In the genomic region with DNA sequence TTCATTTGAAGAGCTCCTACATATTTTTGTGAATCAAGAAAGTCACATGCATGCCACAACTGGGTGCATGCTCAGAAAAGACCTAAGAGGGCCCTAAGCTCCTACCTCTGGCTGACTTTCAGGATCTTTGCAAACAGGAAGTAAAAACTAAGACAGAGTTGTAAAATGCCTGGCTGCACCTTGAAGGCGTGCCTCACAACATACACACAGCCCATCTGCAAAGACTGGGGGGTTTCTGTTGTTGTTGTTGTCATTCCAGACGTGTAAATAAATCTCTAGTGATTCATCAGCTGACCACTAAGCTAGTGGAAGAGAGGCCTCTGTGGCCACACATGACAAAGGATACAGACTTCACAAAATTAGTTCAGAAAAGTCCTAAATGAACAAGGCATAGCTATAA, we compare ENCODE assay signal across 8 cellular contexts. TPM values are rescaled to one million over a fixed set of nuclear protein-coding genes. Genes with fewer than 3 reads are reported as not detected.
DNase-seq lines count a peak whose midpoint lies in the region; ATAC-seq and TF ChIP-seq lines count a peak whose summit lies in the region.

No MANE protein-coding gene starts in this region.

- peaks cover 70% of the 10 kb centered on the region for H4K20me1 ChIP-seq in smooth muscle cell (ENCODE audit: low read depth)

- no peak overlapping the region for H3K4me3 Mint-ChIP-seq in activated CD4-positive, alpha-beta T cell treated with anti-CD3 and anti-CD28 coated beads for 36 hours
- H3K4me3 Mint-ChIP-seq in WTC11, result no peak overlapping the region

- H3K36me3 Mint-ChIP-seq in activated CD4-positive, alpha-beta T cell treated with anti-CD3 and anti-CD28 coated beads for 36 hours (ENCODE audit: low read depth), result peaks cover 15% of the 10 kb centered on the region
- H3K36me3 Mint-ChIP-seq in WTC11, result no peaks in the 10 kb centered on the region

- no peaks in the 10 kb centered on the region for H3K27me3 Mint-ChIP-seq in activated CD4-positive, alpha-beta T cell treated with anti-CD3 and anti-CD28 coated beads for 36 hours
- no peaks in the 10 kb centered on the region for H3K27me3 Mint-ChIP-seq in WTC11 (ENCODE audit: low read depth)

- POLR2A ChIA-PET in activated CD4-positive, alpha-beta T cell treated with anti-CD3 and anti-CD28 coated beads for 36 hours (lab: Charles Lee), result interaction anchor here (0.5 kb wide), 1 partner anchor 17 kb away, joined by 4 read pairs; no protein-coding TSS in a partner anchor
- POLR2A ChIA-PET in WTC11 (lab: Charles Lee), result no interaction called here

- no peaks in the 10 kb centered on the region for H3K36me3 ChIP-seq in smooth muscle cell (ENCODE audit: low read depth)

- H3K4me1 ChIP-seq in smooth muscle cell (ENCODE audit: low read depth), result peaks cover 12% of the 10 kb centered on the region

- H3K9ac ChIP-seq in smooth muscle cell (ENCODE audit: low read depth), result no peak overlapping the region

- no peak for TF ChIP-seq POLR2A in erythroblast (IDR thresholded peaks at IDR 0.05; ENCODE audit: low read length)

- no peak overlapping the region for H3K4me3 ChIP-seq in smooth muscle cell

- peaks cover 5% of the 10 kb centered on the region for H3F3A ChIP-seq in smooth muscle cell (ENCODE audit: low read depth)

- 34% methylated on average over 2 of the region's 2 CpGs for WGBS in smooth muscle cell (ENCODE audit: low lambda C conversion rate)

- peak overlapping the region; percentile 54 for H3K27ac ChIP-seq in smooth muscle cell (ENCODE audit: low read depth)

- H3K9me3 ChIP-seq in smooth muscle cell (replicated peaks; ENCODE audit: low read depth), result no peaks in the 10 kb centered on the region

- DNase-seq in activated CD4-positive, alpha-beta T cell treated with anti-CD3 and anti-CD28 coated beads for 36 hours, result no peak
- no peak for DNase-seq in activated CD4-positive, alpha-beta T cell treated with anti-CD3 and anti-CD28 coated beads for 4 hours
- DNase-seq in WTC11 (ENCODE audit: low spot score) (no peak), smooth muscle cell (lab: John Stamatoyannopoulos, UW; ENCODE audit: unreplicated experiment) (no peak), NCI-H2107 treated with DMSO at 0.1 percent for 48 hours (lab: John Stamatoyannopoulos, UW; ENCODE audit: unreplicated experiment) (no peak), SHP77 treated with DMSO at 0.1 percent for 48 hours (lab: John Stamatoyannopoulos, UW) (no peak), erythroblast (lab: John Stamatoyannopoulos, UW) (no peak)

- TF ChIP-seq CTCF in WTC11 (IDR thresholded peaks at IDR 0.05) (no peak), smooth muscle cell (IDR thresholded peaks at IDR 0.05; ENCODE audit: borderline replicate concordance, insufficient read depth, poor library complexity, severe bottlenecking) (no peak)

- H3K27me3 ChIP-seq in smooth muscle cell (ENCODE audit: low read depth), result no peaks in the 10 kb centered on the region

- intact Hi-C loops in activated CD4-positive, alpha-beta T cell treated with anti-CD3 and anti-CD28 coated beads for 36 hours (cut with DNase I, micrococcal nuclease), result no loop called here

- H3K4me1 Mint-ChIP-seq in activated CD4-positive, alpha-beta T cell treated with anti-CD3 and anti-CD28 coated beads for 36 hours, result peaks cover 58% of the 10 kb centered on the region
- peaks cover 51% of the 10 kb centered on the region for H3K4me1 Mint-ChIP-seq in WTC11

- no peak overlapping the region for H2AFZ ChIP-seq in smooth muscle cell (ENCODE audit: low read depth)

- H3K27ac Mint-ChIP-seq in activated CD4-positive, alpha-beta T cell treated with anti-CD3 and anti-CD28 coated beads for 36 hours, result no peak overlapping the region
- H3K27ac Mint-ChIP-seq in WTC11, result peak overlapping the region; percentile 91

- CTCF ChIA-PET in activated CD4-positive, alpha-beta T cell treated with anti-CD3 and anti-CD28 coated beads for 36 hours (lab: Charles Lee), result interaction anchor here (0.6 to 1.8 kb wide), 4 partner anchors 12 to 278 kb away, joined by 3 to 8 read pairs (median 3); no protein-coding TSS in a partner anchor
- CTCF ChIA-PET in WTC11 (lab: Charles Lee), result interaction anchor here (0.6 to 2.2 kb wide), 3 partner anchors 26 to 75 kb away, joined by 4 to 5 read pairs (median 5); no protein-coding TSS in a partner anchor

- H3K79me2 ChIP-seq in smooth muscle cell (ENCODE audit: low read depth), result peaks cover 99% of the 10 kb centered on the region

- H3K4me2 ChIP-seq in smooth muscle cell, result no peak overlapping the region

- ATAC-seq in activated CD4-positive, alpha-beta T cell treated with anti-CD3 and anti-CD28 coated beads for 36 hours, result peak; percentile 26
- peak; percentile 74 for ATAC-seq in HG03045 (IDR thresholded peaks at IDR 0.05; ENCODE audit: unreplicated experiment)
- peak; percentile 43 for ATAC-seq in WTC11

- peaks cover 12% of the 10 kb centered on the region for H3K9me3 Mint-ChIP-seq in activated CD4-positive, alpha-beta T cell treated with anti-CD3 and anti-CD28 coated beads for 36 hours (ENCODE audit: low read depth)
- H3K9me3 Mint-ChIP-seq in WTC11, result peaks cover 11% of the 10 kb centered on the region

TF ChIP-seq in WTC11, 78 proteins besides CTCF, POLR2A, EP300 and RAD21:
- TF ChIP-seq, protein P1, sequence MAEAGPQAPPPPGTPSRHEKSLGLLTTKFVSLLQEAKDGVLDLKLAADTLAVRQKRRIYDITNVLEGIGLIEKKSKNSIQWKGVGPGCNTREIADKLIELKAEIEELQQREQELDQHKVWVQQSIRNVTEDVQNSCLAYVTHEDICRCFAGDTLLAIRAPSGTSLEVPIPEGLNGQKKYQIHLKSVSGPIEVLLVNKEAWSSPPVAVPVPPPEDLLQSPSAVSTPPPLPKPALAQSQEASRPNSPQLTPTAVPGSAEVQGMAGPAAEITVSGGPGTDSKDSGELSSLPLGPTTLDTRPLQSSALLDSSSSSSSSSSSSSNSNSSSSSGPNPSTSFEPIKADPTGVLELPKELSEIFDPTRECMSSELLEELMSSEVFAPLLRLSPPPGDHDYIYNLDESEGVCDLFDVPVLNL (CRISPR knock-in tag; IDR thresholded peaks at IDR 0.05; ENCODE audit: borderline replicate concordance, low read depth), result no peak
- TF ChIP-seq JUN (CRISPR knock-in tag; IDR thresholded peaks at IDR 0.05), result no peak
- TF ChIP-seq, protein P2, sequence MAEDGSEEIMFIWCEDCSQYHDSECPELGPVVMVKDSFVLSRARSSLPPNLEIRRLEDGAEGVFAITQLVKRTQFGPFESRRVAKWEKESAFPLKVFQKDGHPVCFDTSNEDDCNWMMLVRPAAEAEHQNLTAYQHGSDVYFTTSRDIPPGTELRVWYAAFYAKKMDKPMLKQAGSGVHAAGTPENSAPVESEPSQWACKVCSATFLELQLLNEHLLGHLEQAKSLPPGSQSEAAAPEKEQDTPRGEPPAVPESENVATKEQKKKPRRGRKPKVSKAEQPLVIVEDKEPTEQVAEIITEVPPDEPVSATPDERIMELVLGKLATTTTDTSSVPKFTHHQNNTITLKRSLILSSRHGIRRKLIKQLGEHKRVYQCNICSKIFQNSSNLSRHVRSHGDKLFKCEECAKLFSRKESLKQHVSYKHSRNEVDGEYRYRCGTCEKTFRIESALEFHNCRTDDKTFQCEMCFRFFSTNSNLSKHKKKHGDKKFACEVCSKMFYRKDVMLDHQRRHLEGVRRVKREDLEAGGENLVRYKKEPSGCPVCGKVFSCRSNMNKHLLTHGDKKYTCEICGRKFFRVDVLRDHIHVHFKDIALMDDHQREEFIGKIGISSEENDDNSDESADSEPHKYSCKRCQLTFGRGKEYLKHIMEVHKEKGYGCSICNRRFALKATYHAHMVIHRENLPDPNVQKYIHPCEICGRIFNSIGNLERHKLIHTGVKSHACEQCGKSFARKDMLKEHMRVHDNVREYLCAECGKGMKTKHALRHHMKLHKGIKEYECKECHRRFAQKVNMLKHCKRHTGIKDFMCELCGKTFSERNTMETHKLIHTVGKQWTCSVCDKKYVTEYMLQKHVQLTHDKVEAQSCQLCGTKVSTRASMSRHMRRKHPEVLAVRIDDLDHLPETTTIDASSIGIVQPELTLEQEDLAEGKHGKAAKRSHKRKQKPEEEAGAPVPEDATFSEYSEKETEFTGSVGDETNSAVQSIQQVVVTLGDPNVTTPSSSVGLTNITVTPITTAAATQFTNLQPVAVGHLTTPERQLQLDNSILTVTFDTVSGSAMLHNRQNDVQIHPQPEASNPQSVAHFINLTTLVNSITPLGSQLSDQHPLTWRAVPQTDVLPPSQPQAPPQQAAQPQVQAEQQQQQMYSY (CRISPR knock-in tag; IDR thresholded peaks at IDR 0.05), result no peak
TF ChIP-seq in WTC11: peak in this region for 0.

RNA-seq across cellular contexts. Expression of a gene that starts 31.8 kb away (rescaled TPM):
- 10 to 100 TPM; 12.4 to 13.4 TPM for total RNA-seq in activated CD4-positive, alpha-beta T cell treated with anti-CD3 and anti-CD28 coated beads for 36 hours
- total RNA-seq in WTC11 (2021), result 22.1 to 23.2 TPM (median 22.4 TPM) in 3 replicates
- 15.5 and 28.5 TPM in 2 replicates for total RNA-seq in smooth muscle cell
- 16.2 and 17.5 TPM in 2 replicates for polyA plus RNA-seq in smooth muscle cell
